9 cellular contexts compared by ENCODE assay signal in genomic region chr3:13229291-13229949, GRCh38.
A peak's percentile ranks its signal among the peaks of the same experiment; 100 is the strongest.
DNase-seq lines count a peak whose midpoint lies in the region; TF ChIP-seq lines count a peak whose summit lies in the region.
"Had no signal": no experiment of that assay in that cellular context is flagged by ENCODE, and none has a peak within 500 bp of the region (broad histone marks: within the 10 kb centered on the region; RNA-seq: fewer than 3 reads in every experiment).

No MANE protein-coding gene starts in this region.

- H3K9me3 Mint-ChIP-seq in MCF 10A (ENCODE audit: unreplicated experiment) (no peaks in the 10 kb centered on the region), chondrocyte (ENCODE audit: low read depth) (no peaks in the 10 kb centered on the region), type B pancreatic cell (no peaks in the 10 kb centered on the region)
- H3K9me3 Mint-ChIP-seq: memory B cell had no signal

- peak; percentile 39 for TF ChIP-seq CTCF in MCF 10A (IDR thresholded peaks at IDR 0.05; ENCODE audit: unreplicated experiment)
- TF ChIP-seq CTCF in breast epithelium (IDR thresholded peaks at IDR 0.05): no peak
- peak; percentile 66 for TF ChIP-seq CTCF in NB4 (IDR thresholded peaks at IDR 0.05; ENCODE audit: low read depth, low read length)
- peak; percentile 56 for TF ChIP-seq CTCF in chondrocyte (IDR thresholded peaks at IDR 0.05)
- peak; percentile 64 for TF ChIP-seq CTCF in type B pancreatic cell (conservative IDR thresholded peaks at IDR 0.05)
- TF ChIP-seq CTCF in suprapubic skin (IDR thresholded peaks at IDR 0.05): peak in 1 of 2 donors; percentile 13

- TF ChIP-seq EP300 in suprapubic skin (IDR thresholded peaks at IDR 0.05): no peak

- no peaks in the 10 kb centered on the region for H3K9me3 ChIP-seq in breast epithelium
- no peaks in the 10 kb centered on the region for H3K9me3 ChIP-seq in suprapubic skin

- BruUV-seq in MCF 10A (replicated peaks; lab: Mats Ljungman, UMichigan): no TSS peak

- TF ChIP-seq POLR2A in breast epithelium (IDR thresholded peaks at IDR 0.05) (no peak), NB4 (IDR thresholded peaks at IDR 0.05; ENCODE audit: extremely low read depth, insufficient read length) (no peak), suprapubic skin (IDR thresholded peaks at IDR 0.05) (no peak)

- H3K4me3 ChIP-seq in breast epithelium (no peak overlapping the region), NB4 (ENCODE audit: low read depth, low read length) (no peak overlapping the region), suprapubic skin (no peak overlapping the region)

- DNase-seq in MCF 10A (ENCODE audit: unreplicated experiment) (peak; percentile 65), breast epithelium (ENCODE audit: low spot score in 2 of 2) (no peak), NB4 (ENCODE audit: low read depth) (peak; percentile 65), chondrocyte (ENCODE audit: low spot score) (no peak), type B pancreatic cell (ENCODE audit: extremely low spot score, unreplicated experiment) (no peak), COLO829 (ENCODE audit: low spot score) (no peak), suprapubic skin (ENCODE audit: low spot score in 2 of 2) (no peak)
- DNase-seq in effector CD8-positive, alpha-beta T cell (lab: John Stamatoyannopoulos, UW): no peak

- H3K4me3 Mint-ChIP-seq in MCF 10A (ENCODE audit: unreplicated experiment) (no peak overlapping the region), chondrocyte (ENCODE audit: unreplicated experiment) (no peak overlapping the region), type B pancreatic cell (no peak overlapping the region)
- H3K4me3 Mint-ChIP-seq: memory B cell had no signal

- H3K36me3 Mint-ChIP-seq in MCF 10A (ENCODE audit: insufficient read depth, unreplicated experiment) (no peaks in the 10 kb centered on the region), chondrocyte (ENCODE audit: low read depth) (no peaks in the 10 kb centered on the region), type B pancreatic cell (no peaks in the 10 kb centered on the region)
- H3K36me3 Mint-ChIP-seq: memory B cell had no signal

- intact Hi-C loops in MCF 10A (cut with micrococcal nuclease): no loop called here
- intact Hi-C loops in breast epithelium (cut with DNase I; ENCODE audit: low total_unique reads): no loop called here

- H3K27me3 ChIP-seq in breast epithelium: peaks cover 0 to 9% of the 10 kb centered on the region in 2 donors
- H3K27me3 ChIP-seq in suprapubic skin: peaks cover 3% of the 10 kb centered on the region

- no peak overlapping the region for H3K27ac ChIP-seq in breast epithelium
- H3K27ac ChIP-seq in suprapubic skin: no peak overlapping the region

- POLR2A ChIA-PET in MCF 10A (lab: Yijun Ruan, JAX): interaction anchor here (0.6 to 1.1 kb wide), 2 partner anchors 14 to 163 kb away, joined by 3 to 4 read pairs; no protein-coding TSS in a partner anchor

- H3K36me3 ChIP-seq in breast epithelium (no peaks in the 10 kb centered on the region), suprapubic skin (no peaks in the 10 kb centered on the region)

- WGBS in suprapubic skin: 61% methylated on average over 8 of the region's 8 CpGs

- H3K27ac Mint-ChIP-seq in MCF 10A (ENCODE audit: low read depth, unreplicated experiment): no peak overlapping the region
- H3K27ac Mint-ChIP-seq in chondrocyte (ENCODE audit: unreplicated experiment): no peak overlapping the region
- peak overlapping the region; percentile 32 for H3K27ac Mint-ChIP-seq in type B pancreatic cell
- H3K27ac Mint-ChIP-seq: memory B cell had no signal

- no peaks in the 10 kb centered on the region for H3K4me1 ChIP-seq in breast epithelium
- peaks cover 11% of the 10 kb centered on the region for H3K4me1 ChIP-seq in suprapubic skin

- CTCF ChIA-PET in MCF 10A (lab: Yijun Ruan, JAX): interaction anchor here (0.6 to 1.8 kb wide), 5 partner anchors 15 to 1156 kb away, joined by 3 to 8 read pairs (median 3); no protein-coding TSS in a partner anchor

- peaks cover 22% of the 10 kb centered on the region for H3K27me3 Mint-ChIP-seq in MCF 10A (ENCODE audit: insufficient read depth, unreplicated experiment)
- peaks cover 36% of the 10 kb centered on the region for H3K27me3 Mint-ChIP-seq in chondrocyte (ENCODE audit: low read depth)
- peaks cover 6% of the 10 kb centered on the region for H3K27me3 Mint-ChIP-seq in type B pancreatic cell
- H3K27me3 Mint-ChIP-seq: memory B cell had no signal

- H3K4me1 Mint-ChIP-seq in MCF 10A (ENCODE audit: insufficient read depth, unreplicated experiment) (no peaks in the 10 kb centered on the region), chondrocyte (ENCODE audit: low read depth) (peaks cover 4% of the 10 kb centered on the region), type B pancreatic cell (ENCODE audit: unreplicated experiment) (peaks cover 7% of the 10 kb centered on the region)

Comparison
In these comparisons a context has a peak if more than half of its experiments do, and no peak if none do; other contexts are left out.
1. DNase-seq: peak in MCF 10A (single experiment) and NB4 (single experiment); none in breast epithelium (0 of 2), chondrocyte (single experiment), type B pancreatic cell (single experiment), COLO829 (single experiment), effector CD8-positive, alpha-beta T cell (single experiment) and suprapubic skin (0 of 2).
2. CTCF ChIP-seq: peak in MCF 10A (single experiment), NB4 (single experiment), chondrocyte (single experiment) and type B pancreatic cell (single experiment); none in breast epithelium (0 of 3).